ENCODE assay signal across 35 cellular contexts in genomic region chr4:7145291-7145934, GRCh38. TPM values are rescaled to one million over a fixed set of nuclear protein-coding genes. Genes with fewer than 3 reads are reported as not detected.
"Had no signal": no experiment of that assay in that cellular context is flagged by ENCODE, and none has a peak within 500 bp of the region (broad histone marks: within the 10 kb centered on the region; RNA-seq: fewer than 3 reads in every experiment).

No MANE protein-coding gene starts in this region.

- H3K27ac Mint-ChIP-seq: activated CD4-positive, alpha-beta memory T cell treated with anti-CD3 and anti-CD28 coated beads for 36 hours; activated CD4-positive, alpha-beta T cell treated with anti-CD3 and anti-CD28 coated beads for 36 hours; activated CD4-positive, alpha-beta T cell treated with anti-CD3 and anti-CD28 coated beads, Interleukin-2, amount 10 ng/mL, durations not matched to agents 24 days and 14 days; activated CD8-positive, alpha-beta memory T cell treated with anti-CD3 and anti-CD28 coated beads, Interleukin-2, amount 10 ng/mL, durations not matched to agents 7 days and 5 days; activated CD8-positive, alpha-beta T cell treated with anti-CD3 and anti-CD28 coated beads, Interleukin-2, amount 10 ng/mL, durations not matched to agents 7 days and 5 days; activated naive CD4-positive, alpha-beta T cell treated with anti-CD3 and anti-CD28 coated beads for 36 hours; activated naive CD4-positive, alpha-beta T cell treated with anti-CD3 and anti-CD28 coated beads, Interleukin-2, amount 50 U/mL, for 24 hours; activated naive CD8-positive, alpha-beta T cell treated with anti-CD3 and anti-CD28 coated beads for 36 hours; activated naive CD8-positive, alpha-beta T cell treated with anti-CD3 and anti-CD28 coated beads, Interleukin-2, amount 50 U/mL, for 24 hours; activated T-helper 1 cell treated with anti-CD3 and anti-CD28 coated beads, Interleukin-12 subunit alpha, Interleukin-12 subunit beta, Interleukin-2, Interleukin-4 antibody, amounts not matched to agents 30 ng/mL and 10 ng/mL and 1 ng/mL, durations not matched to agents 14 hours and 24 hours and 36 hours; activated T-helper 2 cell treated with anti-CD3 and anti-CD28 coated beads, Interferon-gamma antibody, Interleukin-2, Interleukin-4, amounts not matched to agents 10 μg/mL and 5 μg/mL and 100 μg/mL, durations not matched to agents 14 hours and 24 hours and 36 hours; T-helper 17 cell; T-helper 2 cell treated with Interferon-gamma antibody and Interleukin-4, amounts not matched to agents 5 μg/mL and 100 μg/mL, for 36 hours had no signal

- H3K36me3 ChIP-seq: adrenal gland, WERI-Rb-1 had no signal

- H3K9me3 Mint-ChIP-seq: activated CD4-positive, alpha-beta memory T cell treated with anti-CD3 and anti-CD28 coated beads for 36 hours; activated CD4-positive, alpha-beta T cell treated with anti-CD3 and anti-CD28 coated beads, Interleukin-2, amount 10 ng/mL, durations not matched to agents 24 days and 14 days; activated naive CD4-positive, alpha-beta T cell treated with anti-CD3 and anti-CD28 coated beads for 36 hours; activated naive CD4-positive, alpha-beta T cell treated with anti-CD3 and anti-CD28 coated beads, Interleukin-2, amount 50 U/mL, for 24 hours; activated naive CD8-positive, alpha-beta T cell treated with anti-CD3 and anti-CD28 coated beads for 36 hours; activated naive CD8-positive, alpha-beta T cell treated with anti-CD3 and anti-CD28 coated beads, Interleukin-2, amount 50 U/mL, for 24 hours; activated T-helper 1 cell treated with anti-CD3 and anti-CD28 coated beads, Interleukin-12 subunit alpha, Interleukin-12 subunit beta, Interleukin-2, Interleukin-4 antibody, amounts not matched to agents 30 ng/mL and 10 ng/mL and 1 ng/mL, durations not matched to agents 14 hours and 24 hours and 36 hours; activated T-helper 2 cell treated with anti-CD3 and anti-CD28 coated beads, Interferon-gamma antibody, Interleukin-2, Interleukin-4, amounts not matched to agents 10 μg/mL and 5 μg/mL and 100 μg/mL, durations not matched to agents 14 hours and 24 hours and 36 hours; T-helper 2 cell treated with Interferon-gamma antibody and Interleukin-4, amounts not matched to agents 5 μg/mL and 100 μg/mL, for 36 hours had no signal

- DNase-seq: activated CD4-positive, alpha-beta memory T cell treated with anti-CD3 and anti-CD28 coated beads for 36 hours; activated CD4-positive, alpha-beta T cell treated with anti-CD3 and anti-CD28 coated beads for 36 hours; activated CD4-positive, alpha-beta T cell treated with anti-CD3 and anti-CD28 coated beads, Interleukin-2, amount 10 ng/mL, durations not matched to agents 24 days and 14 days; activated CD4-positive, CD25-positive, alpha-beta regulatory T cell; activated CD4-positive, CD25-positive, alpha-beta regulatory T cell treated with anti-CD3 and anti-CD28 coated beads, Interleukin-2, amount 50 U/mL, for 72 hours; activated CD8-positive, alpha-beta memory T cell treated with anti-CD3 and anti-CD28 coated beads, Interleukin-2, amount 10 ng/mL, durations not matched to agents 7 days and 5 days; activated CD8-positive, alpha-beta memory T cell treated with anti-CD3 and anti-CD28 coated beads, Interleukin-2, amount 50 U/mL, for 4 hours; activated CD8-positive, alpha-beta T cell treated with anti-CD3 and anti-CD28 coated beads, Interleukin-2, amount 10 ng/mL, durations not matched to agents 7 days and 5 days; activated effector memory CD4-positive, alpha-beta T cell treated with anti-CD3 and anti-CD28 coated beads, Interleukin-2, amount 50 U/mL, for 16 hours; activated naive CD4-positive, alpha-beta T cell treated with anti-CD3 and anti-CD28 coated beads for 36 hours; activated naive CD8-positive, alpha-beta T cell treated with anti-CD3 and anti-CD28 coated beads for 36 hours; activated naive CD8-positive, alpha-beta T cell treated with anti-CD3 and anti-CD28 coated beads, Interleukin-2, amount 50 U/mL, for 24 hours; activated T-cell treated with anti-CD3 and anti-CD28 coated beads, Interleukin-2, amount 50 U/mL, for 1 hour; activated T-cell treated with anti-CD3 and anti-CD28 coated beads, Interleukin-2, amount 50 U/mL, for 48 hours; adrenal gland; amygdala; aorta; body of pancreas; caudate nucleus; cortex of kidney; dermis blood vessel endothelial cell; effector CD8-positive, alpha-beta T cell; foreskin fibroblast; head of caudate nucleus; T-helper 1 cell; T-helper 17 cell; T1000; WERI-Rb-1 had no signal

- H3K4me3 Mint-ChIP-seq: activated CD4-positive, alpha-beta memory T cell treated with anti-CD3 and anti-CD28 coated beads for 36 hours; activated CD4-positive, alpha-beta T cell treated with anti-CD3 and anti-CD28 coated beads for 36 hours; activated CD4-positive, alpha-beta T cell treated with anti-CD3 and anti-CD28 coated beads, Interleukin-2, amount 10 ng/mL, durations not matched to agents 24 days and 14 days; activated CD8-positive, alpha-beta memory T cell treated with anti-CD3 and anti-CD28 coated beads, Interleukin-2, amount 10 ng/mL, durations not matched to agents 7 days and 5 days; activated CD8-positive, alpha-beta T cell treated with anti-CD3 and anti-CD28 coated beads, Interleukin-2, amount 10 ng/mL, durations not matched to agents 7 days and 5 days; activated naive CD4-positive, alpha-beta T cell treated with anti-CD3 and anti-CD28 coated beads for 36 hours; activated naive CD4-positive, alpha-beta T cell treated with anti-CD3 and anti-CD28 coated beads, Interleukin-2, amount 50 U/mL, for 24 hours; activated naive CD8-positive, alpha-beta T cell treated with anti-CD3 and anti-CD28 coated beads for 36 hours; activated naive CD8-positive, alpha-beta T cell treated with anti-CD3 and anti-CD28 coated beads, Interleukin-2, amount 50 U/mL, for 24 hours; activated T-helper 1 cell treated with anti-CD3 and anti-CD28 coated beads, Interleukin-12 subunit alpha, Interleukin-12 subunit beta, Interleukin-2, Interleukin-4 antibody, amounts not matched to agents 30 ng/mL and 10 ng/mL and 1 ng/mL, durations not matched to agents 14 hours and 24 hours and 36 hours; T-helper 17 cell; T-helper 2 cell treated with Interferon-gamma antibody and Interleukin-4, amounts not matched to agents 5 μg/mL and 100 μg/mL, for 36 hours had no signal

- H3K27me3 ChIP-seq: adrenal gland, body of pancreas had no signal

- ATAC-seq: activated CD4-positive, alpha-beta T cell treated with anti-CD3 and anti-CD28 coated beads for 36 hours; activated CD8-positive, alpha-beta memory T cell treated with anti-CD3 and anti-CD28 coated beads, Interleukin-2, amount 10 ng/mL, durations not matched to agents 7 days and 5 days; activated CD8-positive, alpha-beta T cell treated with anti-CD3 and anti-CD28 coated beads, Interleukin-2, amount 10 ng/mL, durations not matched to agents 7 days and 5 days; activated naive CD8-positive, alpha-beta T cell treated with anti-CD3 and anti-CD28 coated beads, Interleukin-2, amount 50 U/mL, for 24 hours; body of pancreas; T-helper 17 cell had no signal

- H3K27ac ChIP-seq: adrenal gland, body of pancreas, epithelial cell of prostate, WERI-Rb-1 had no signal

- H3K36me3 Mint-ChIP-seq: activated CD4-positive, alpha-beta memory T cell treated with anti-CD3 and anti-CD28 coated beads for 36 hours; activated CD8-positive, alpha-beta memory T cell treated with anti-CD3 and anti-CD28 coated beads, Interleukin-2, amount 10 ng/mL, durations not matched to agents 7 days and 5 days; activated naive CD4-positive, alpha-beta T cell treated with anti-CD3 and anti-CD28 coated beads, Interleukin-2, amount 50 U/mL, for 24 hours; activated naive CD8-positive, alpha-beta T cell treated with anti-CD3 and anti-CD28 coated beads for 36 hours had no signal

- H3K4me3 ChIP-seq: adrenal gland, body of pancreas had no signal

- H3K4me1 ChIP-seq: adrenal gland, body of pancreas had no signal

- H3K4me1 Mint-ChIP-seq: activated CD4-positive, alpha-beta T cell treated with anti-CD3 and anti-CD28 coated beads for 36 hours; activated CD4-positive, alpha-beta T cell treated with anti-CD3 and anti-CD28 coated beads, Interleukin-2, amount 10 ng/mL, durations not matched to agents 24 days and 14 days; activated CD8-positive, alpha-beta memory T cell treated with anti-CD3 and anti-CD28 coated beads, Interleukin-2, amount 10 ng/mL, durations not matched to agents 7 days and 5 days; activated naive CD4-positive, alpha-beta T cell treated with anti-CD3 and anti-CD28 coated beads, Interleukin-2, amount 50 U/mL, for 24 hours; activated naive CD8-positive, alpha-beta T cell treated with anti-CD3 and anti-CD28 coated beads for 36 hours; activated naive CD8-positive, alpha-beta T cell treated with anti-CD3 and anti-CD28 coated beads, Interleukin-2, amount 50 U/mL, for 24 hours had no signal

- H3K9me3 ChIP-seq: adrenal gland, body of pancreas had no signal

RNA-seq across cellular contexts. Expression of gene SORCS2, which starts 46.9 kb away (rescaled TPM):
- total RNA-seq: activated CD4-positive, alpha-beta T cell treated with anti-CD3 and anti-CD28 coated beads, Interleukin-2, amount 10 ng/mL, durations not matched to agents 24 days and 14 days; activated CD8-positive, alpha-beta memory T cell treated with anti-CD3 and anti-CD28 coated beads for 36 hours; activated CD8-positive, alpha-beta T cell treated with anti-CD3 and anti-CD28 coated beads, Interleukin-2, amount 10 ng/mL, durations not matched to agents 7 days and 5 days; activated naive CD8-positive, alpha-beta T cell treated with anti-CD3 and anti-CD28 coated beads for 36 hours; activated T-helper 1 cell treated with anti-CD3 and anti-CD28 coated beads, Interleukin-12 subunit alpha, Interleukin-12 subunit beta, Interleukin-2, Interleukin-4 antibody, amounts not matched to agents 30 ng/mL and 10 ng/mL and 1 ng/mL, durations not matched to agents 14 hours and 24 hours and 36 hours; endothelial cell of umbilical vein; T-helper 17 cell had no signal
- polyA plus RNA-seq: endothelial cell of umbilical vein had no signal
